In the genomic region with DNA sequence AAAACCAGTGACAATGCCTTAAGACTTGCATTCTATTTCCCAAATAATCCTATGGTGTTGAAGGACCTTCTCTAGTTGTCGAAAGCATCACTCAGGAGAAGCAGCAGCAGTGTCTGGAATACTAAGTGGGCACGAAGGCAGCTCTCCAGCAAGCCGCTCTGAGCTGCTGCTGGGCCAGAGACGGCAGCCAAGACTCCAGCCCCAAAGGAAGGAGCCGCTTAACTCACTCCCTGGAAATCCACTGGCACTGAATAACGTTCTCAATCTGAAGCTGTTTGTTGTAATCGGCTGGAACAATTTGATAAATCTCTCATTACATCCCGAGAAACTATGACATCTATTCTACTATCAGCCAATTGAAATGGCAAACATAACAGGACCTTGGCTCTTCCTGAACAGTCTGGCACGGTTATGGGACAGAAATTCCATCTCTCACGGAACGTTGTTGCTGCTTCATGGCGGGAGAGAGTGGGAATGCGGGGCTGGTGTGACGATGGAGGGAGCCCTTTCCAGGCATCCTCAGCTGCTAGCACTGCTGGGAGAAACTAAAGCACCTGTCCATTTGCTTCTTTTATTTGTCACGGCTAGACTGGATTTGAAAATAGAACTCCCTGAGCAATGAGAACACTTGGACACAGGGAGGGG, we compare ENCODE assay signal across 15 cellular contexts.
"Had no signal": no experiment of that assay in that cellular context is flagged by ENCODE, and none has a peak within 500 bp of the region (broad histone marks: within the 10 kb centered on the region; RNA-seq: fewer than 3 reads in every experiment).

No MANE protein-coding gene starts in this region.

- DNase-seq: activated CD4-positive, alpha-beta memory T cell treated with anti-CD3 and anti-CD28 coated beads for 36 hours; activated CD4-positive, alpha-beta T cell treated with anti-CD3 and anti-CD28 coated beads for 36 hours; activated CD8-positive, alpha-beta memory T cell treated with anti-CD3 and anti-CD28 coated beads, Interleukin-2, amount 10 ng/mL, durations not matched to agents 7 days and 5 days; activated naive CD4-positive, alpha-beta T cell treated with anti-CD3 and anti-CD28 coated beads, Interleukin-2, amount 10 ng/mL, durations not matched to agents 7 days and 5 days; activated T-cell treated with anti-CD3 and anti-CD28 coated beads, Interleukin-2, amount 50 U/mL, for 24 hours; left ventricle myocardium inferior; natural killer cell; SJCRH30; stimulated activated CD4-positive, alpha-beta T cell treated with anti-CD3 and anti-CD28 coated beads, Interleukin-15, amount 100 ng/mL, for 24 hours; stimulated activated CD4-positive, alpha-beta T cell treated with anti-CD3 and anti-CD28 coated beads, Interleukin-4, amount 100 ng/mL, for 1 hour; stimulated activated naive B cell treated with anti-CD40 and anti-IgM and Interleukin-4, amounts not matched to agents 10 μg/mL and 1 μg/mL and 100 μg/mL, for 72 hours; T-helper 17 cell; transverse colon had no signal

- ATAC-seq: activated CD4-positive, alpha-beta T cell treated with anti-CD3 and anti-CD28 coated beads for 36 hours; activated CD8-positive, alpha-beta memory T cell treated with anti-CD3 and anti-CD28 coated beads, Interleukin-2, amount 10 ng/mL, durations not matched to agents 7 days and 5 days; gastroesophageal sphincter; natural killer cell; stimulated activated naive B cell treated with anti-CD40 and anti-IgM and Interleukin-4, amounts not matched to agents 10 μg/mL and 1 μg/mL and 100 μg/mL, for 72 hours; T-helper 17 cell had no signal

- FAIRE-seq: endometrium had no signal
